Comparison of ENCODE assay signal across 28 cellular contexts in the genomic region with DNA sequence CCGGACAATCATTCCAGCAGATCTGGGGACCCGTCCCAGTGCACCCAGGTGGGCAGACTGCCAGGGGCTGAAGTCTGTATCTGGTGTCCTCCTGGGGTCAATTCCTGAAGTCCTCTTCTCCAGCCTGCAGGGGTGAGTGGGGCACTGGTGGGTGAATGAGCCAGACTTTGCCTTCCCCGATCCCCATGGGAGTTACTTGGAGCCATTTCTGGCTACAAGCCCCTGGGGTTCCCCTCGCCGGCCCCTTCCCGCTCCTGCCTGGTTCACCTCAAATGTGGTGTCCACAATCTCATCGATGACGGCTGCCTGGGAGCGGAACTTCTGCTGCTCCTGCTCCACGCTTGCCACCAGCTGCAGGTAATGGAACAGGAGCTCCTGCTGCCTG. TPM values are rescaled to one million over a fixed set of nuclear protein-coding genes. Genes with fewer than 3 reads are reported as not detected.
"Had no signal": no experiment of that assay in that cellular context is flagged by ENCODE, and none has a peak within 500 bp of the region (broad histone marks: within the 10 kb centered on the region; RNA-seq: fewer than 3 reads in every experiment).

No MANE protein-coding gene starts in this region.

- H2AFZ ChIP-seq: hepatocyte had no signal

- H3K36me3 ChIP-seq: brain microvascular endothelial cell, left ventricle myocardium inferior, pancreas, thyroid gland had no signal

- H3K27ac ChIP-seq: brain microvascular endothelial cell, hepatocyte, left ventricle myocardium inferior, pancreas, thyroid gland, VCaP had no signal

- H3K9me3 ChIP-seq: left ventricle myocardium inferior, pancreas, thyroid gland had no signal

- H3K36me3 Mint-ChIP-seq: activated naive CD4-positive, alpha-beta T cell treated with anti-CD3 and anti-CD28 coated beads, Interleukin-2, amount 50 U/mL, for 24 hours; immature natural killer cell; mesothelial cell of epicardium; natural killer cell had no signal

- H3K4me1 Mint-ChIP-seq: mesothelial cell of epicardium had no signal

- H3K4me1 ChIP-seq: pancreas had no signal

- ATAC-seq: activated CD4-positive, CD25-positive, alpha-beta regulatory T cell treated with anti-CD3 and anti-CD28 coated beads, Interleukin-2, amount 50 U/mL, for 24 hours; activated CD8-positive, alpha-beta T cell treated with anti-CD3 and anti-CD28 coated beads for 36 hours; natural killer cell; pancreas; sciatic nerve had no signal

- H3K4me2 ChIP-seq: hepatocyte had no signal

- H3K4me3 Mint-ChIP-seq: activated CD4-positive, alpha-beta T cell treated with anti-CD3 and anti-CD28 coated beads, Interleukin-2, amount 10 ng/mL, durations not matched to agents 7 days and 5 days; activated CD8-positive, alpha-beta T cell treated with anti-CD3 and anti-CD28 coated beads for 36 hours; activated naive CD4-positive, alpha-beta T cell treated with anti-CD3 and anti-CD28 coated beads, Interleukin-2, amount 50 U/mL, for 24 hours; immature natural killer cell; mesothelial cell of epicardium; natural killer cell had no signal

- H3K27me3 ChIP-seq: brain microvascular endothelial cell, thyroid gland had no signal

- H3K9me3 Mint-ChIP-seq: activated CD4-positive, alpha-beta T cell treated with anti-CD3 and anti-CD28 coated beads, Interleukin-2, amount 10 ng/mL, durations not matched to agents 7 days and 5 days; activated CD8-positive, alpha-beta T cell treated with anti-CD3 and anti-CD28 coated beads for 36 hours; activated naive CD4-positive, alpha-beta T cell treated with anti-CD3 and anti-CD28 coated beads, Interleukin-2, amount 50 U/mL, for 24 hours; immature natural killer cell; mesothelial cell of epicardium; natural killer cell had no signal

- H3K27ac Mint-ChIP-seq: activated CD4-positive, alpha-beta T cell treated with anti-CD3 and anti-CD28 coated beads, Interleukin-2, amount 10 ng/mL, durations not matched to agents 7 days and 5 days; activated CD8-positive, alpha-beta T cell treated with anti-CD3 and anti-CD28 coated beads for 36 hours; mesothelial cell of epicardium had no signal

- H3K4me3 ChIP-seq: hepatocyte, left ventricle myocardium inferior, pancreas, thyroid gland had no signal

- DNase-seq: activated CD4-positive, alpha-beta T cell treated with anti-CD3 and anti-CD28 coated beads, Interleukin-2, amount 10 ng/mL, durations not matched to agents 7 days and 5 days; activated CD8-positive, alpha-beta T cell treated with anti-CD3 and anti-CD28 coated beads for 36 hours; activated gamma-delta T cell treated with Interleukin-2 at 50 U/mL for 16 hours; anterior cingulate cortex; brain microvascular endothelial cell; caudate nucleus; effector memory CD4-positive, alpha-beta T cell; foreskin melanocyte; glutamatergic neuron; immature natural killer cell; left ventricle myocardium inferior; natural killer cell; pancreas; stimulated activated CD4-positive, alpha-beta T cell treated with anti-CD3 and anti-CD28 coated beads, Interleukin-2, amount 100 ng/mL, for 48 hours; stimulated activated CD8-positive, alpha-beta memory T cell treated with anti-CD3 and anti-CD28 coated beads, Interleukin-4, amount 100 ng/mL, for 48 hours; stimulated activated naive CD4-positive, alpha-beta T cell had no signal

RNA-seq across cellular contexts. Expression of gene CST6, which starts 5.0 kb away (rescaled TPM):
- total RNA-seq: activated CD4-positive, alpha-beta T cell treated with anti-CD3 and anti-CD28 coated beads, Interleukin-2, amount 10 ng/mL, durations not matched to agents 7 days and 5 days; left ventricle myocardium inferior; natural killer cell; subcutaneous adipose tissue; T-helper 2 cell treated with Interferon-gamma antibody and Interleukin-4, amounts not matched to agents 100 ng/mL and 5 ng/mL, for 36 hours had no signal
- polyA plus RNA-seq: immature natural killer cell had no signal

RNA-seq across cellular contexts. Expression of gene CATSPER1, which starts 9.5 kb away (rescaled TPM):
- total RNA-seq: activated CD4-positive, alpha-beta T cell treated with anti-CD3 and anti-CD28 coated beads, Interleukin-2, amount 10 ng/mL, durations not matched to agents 7 days and 5 days; activated CD8-positive, alpha-beta T cell treated with anti-CD3 and anti-CD28 coated beads for 36 hours; dermis microvascular lymphatic vessel endothelial cell; hepatocyte; left ventricle myocardium inferior; lung microvascular endothelial cell; mesothelial cell of epicardium; sciatic nerve; thyroid gland; ureter had no signal
- polyA plus RNA-seq: hepatocyte had no signal

RNA-seq across cellular contexts. Expression of gene GAL3ST3, which starts 32.2 kb away (rescaled TPM):
- total RNA-seq: activated CD4-positive, alpha-beta T cell treated with anti-CD3 and anti-CD28 coated beads, Interleukin-2, amount 10 ng/mL, durations not matched to agents 7 days and 5 days; natural killer cell; sciatic nerve; T-helper 2 cell treated with Interferon-gamma antibody and Interleukin-4, amounts not matched to agents 100 ng/mL and 5 ng/mL, for 36 hours; ureter had no signal
- polyA plus RNA-seq: immature natural killer cell had no signal
